Comparison of ENCODE assay signal across 26 cellular contexts in the genomic region with DNA sequence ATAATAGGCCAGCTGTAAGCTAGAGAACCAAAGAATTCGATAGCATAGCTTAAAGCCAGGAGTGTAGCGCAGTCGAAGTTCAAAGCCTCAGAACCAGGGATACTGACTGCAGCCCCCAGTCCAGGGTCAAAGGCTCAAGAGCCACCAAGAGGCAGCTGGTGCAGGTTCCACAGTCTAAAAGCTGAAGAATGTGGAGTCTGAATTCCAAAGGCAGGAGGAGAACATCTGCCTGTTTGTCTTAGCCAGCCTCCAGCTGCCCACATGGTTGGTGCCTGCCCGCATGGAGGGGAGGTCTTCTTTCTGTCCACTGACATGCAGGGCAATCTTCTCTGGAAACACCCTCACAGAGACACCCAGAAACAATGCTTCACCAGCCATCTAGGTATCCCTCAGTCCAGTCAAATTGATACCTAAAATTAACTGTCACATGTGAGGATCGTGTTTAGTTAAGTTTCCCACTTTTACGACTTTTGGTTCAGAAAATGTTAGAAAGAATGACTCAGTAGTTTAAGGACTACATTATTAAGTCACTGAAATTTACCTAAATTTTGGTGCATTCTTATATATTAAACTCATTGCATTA. TPM values are rescaled to one million over a fixed set of nuclear protein-coding genes. Genes with fewer than 3 reads are reported as not detected.
DNase-seq lines count a peak whose midpoint lies in the region; ATAC-seq, FAIRE-seq and TF ChIP-seq lines count a peak whose summit lies in the region.
"Had no signal": no experiment of that assay in that cellular context is flagged by ENCODE, and none has a peak within 500 bp of the region (broad histone marks: within the 10 kb centered on the region; RNA-seq: fewer than 3 reads in every experiment).

No MANE protein-coding gene starts in this region.

- FAIRE-seq in endothelial cell of umbilical vein (lab: Jason Lieb, UNC): peak; percentile 28
- peak; percentile 46 for FAIRE-seq in urothelium cell line (lab: Jason Lieb, UNC)
- FAIRE-seq: D721Med had no signal

- H2AFZ ChIP-seq in endothelial cell of umbilical vein (ENCODE audit: low read depth, low read length): no peak overlapping the region

- no peaks in the 10 kb centered on the region for H3K9me3 ChIP-seq in endothelial cell of umbilical vein (replicated peaks; ENCODE audit: control insufficient read depth, insufficient read depth, low read length)

- intact Hi-C loops in activated CD4-positive, alpha-beta memory T cell treated with anti-CD3 and anti-CD28 coated beads for 36 hours (cut with micrococcal nuclease): no loop called here
- intact Hi-C loops in endothelial cell of umbilical vein (cut with micrococcal nuclease) (no loop called here), posterior vena cava (cut with DNase I) (no loop called here)

- no peak overlapping the region for H3K4me2 ChIP-seq in endothelial cell of umbilical vein (ENCODE audit: insufficient read depth, low read length)
- H3K4me2 ChIP-seq: KMS-11 had no signal

- no peak overlapping the region for H3K27ac Mint-ChIP-seq in activated CD4-positive, alpha-beta memory T cell treated with anti-CD3 and anti-CD28 coated beads for 36 hours
- H3K27ac Mint-ChIP-seq in activated CD4-positive, alpha-beta memory T cell treated with anti-CD3 and anti-CD28 coated beads, Interleukin-2, amount 10 ng/mL, durations not matched to agents 7 days and 5 days: no peak overlapping the region
- no peak overlapping the region for H3K27ac Mint-ChIP-seq in stimulated activated naive CD8-positive, alpha-beta T cell treated with anti-CD3 and anti-CD28 coated beads, Interleukin-15, amount 100 ng/mL, for 72 hours
- H3K27ac Mint-ChIP-seq: HFFc6 had no signal

- H3K4me1 ChIP-seq in endothelial cell of umbilical vein (ENCODE audit: control insufficient read depth, extremely low read depth, insufficient read depth, low read length): no peaks in the 10 kb centered on the region

- dilution Hi-C loops in endothelial cell of umbilical vein (cut with MboI; ENCODE audit: extremely low pct_ligation_motif_present, low sequenced_read_pairs): no loop called here

- H3K27ac ChIP-seq in endothelial cell of umbilical vein (ENCODE audit: insufficient read depth, low read depth, low read length): no peak overlapping the region
- H3K27ac ChIP-seq: KMS-11, RWPE1 had no signal

- CTCF ChIA-PET in activated CD4-positive, alpha-beta memory T cell treated with anti-CD3 and anti-CD28 coated beads for 36 hours (lab: Charles Lee): no interaction called here
- CTCF ChIA-PET in activated CD4-positive, alpha-beta memory T cell treated with anti-CD3 and anti-CD28 coated beads, Interleukin-2, amount 10 ng/mL, durations not matched to agents 7 days and 5 days (lab: Charles Lee): interaction anchor here (1.7 to 2.3 kb wide), 2 partner anchors 173 to 181 kb away, joined by 5 to 7 read pairs; no protein-coding TSS in a partner anchor
- CTCF ChIA-PET in endothelial cell of umbilical vein (lab: Charles Lee): interaction anchor here (1.0 to 1.8 kb wide), 2 partner anchors 166 to 173 kb away, joined by 4 to 6 read pairs; no protein-coding TSS in a partner anchor

- peak; percentile 40 for ATAC-seq in stimulated activated naive CD8-positive, alpha-beta T cell treated with anti-CD3 and anti-CD28 coated beads, Interleukin-15, Interleukin-2, amounts not matched to agents 100 U/mL and 50 U/mL, for 24 hours
- no peak for ATAC-seq in stimulated activated naive CD8-positive, alpha-beta T cell treated with anti-CD3 and anti-CD28 coated beads, Interleukin-15, amount 100 ng/mL, for 72 hours

- H3K9ac ChIP-seq in endothelial cell of umbilical vein (replicated peaks; ENCODE audit: extremely low read depth, insufficient read depth, low read length): no peak overlapping the region
- H3K9ac ChIP-seq: KMS-11 had no signal

- H3K4me1 Mint-ChIP-seq in activated CD4-positive, alpha-beta memory T cell treated with anti-CD3 and anti-CD28 coated beads for 36 hours (ENCODE audit: low read depth): peaks cover 18% of the 10 kb centered on the region
- peaks cover 13% of the 10 kb centered on the region for H3K4me1 Mint-ChIP-seq in activated CD4-positive, alpha-beta memory T cell treated with anti-CD3 and anti-CD28 coated beads, Interleukin-2, amount 10 ng/mL, durations not matched to agents 7 days and 5 days
- H3K4me1 Mint-ChIP-seq in stimulated activated naive CD8-positive, alpha-beta T cell treated with anti-CD3 and anti-CD28 coated beads, Interleukin-15, amount 100 ng/mL, for 72 hours: no peaks in the 10 kb centered on the region

- peaks cover 27% of the 10 kb centered on the region for H3K36me3 Mint-ChIP-seq in activated CD4-positive, alpha-beta memory T cell treated with anti-CD3 and anti-CD28 coated beads for 36 hours
- peaks cover 57% of the 10 kb centered on the region for H3K36me3 Mint-ChIP-seq in activated CD4-positive, alpha-beta memory T cell treated with anti-CD3 and anti-CD28 coated beads, Interleukin-2, amount 10 ng/mL, durations not matched to agents 7 days and 5 days (ENCODE audit: low read depth)

- no peak for TF ChIP-seq POLR2A in endothelial cell of umbilical vein (IDR thresholded peaks at IDR 0.05; ENCODE audit: low read depth, low read length)

- H3K36me3 ChIP-seq in endothelial cell of umbilical vein (ENCODE audit: control insufficient read depth in 2 of 2, extremely low read depth in 1 of 2, insufficient read depth in 2 of 2, low read length in 2 of 2): no peaks in the 10 kb centered on the region

- H3K27me3 ChIP-seq in endothelial cell of umbilical vein (ENCODE audit: control insufficient read depth in 2 of 2, insufficient read depth in 2 of 2, low read length in 2 of 2): no peaks in the 10 kb centered on the region

- no peak overlapping the region for H3K4me3 ChIP-seq in endothelial cell of umbilical vein (replicated peaks in 1 of 3; ENCODE audit: insufficient read depth in 1 of 3, low read depth in 1 of 3, low read length in 3 of 3)

- no peaks in the 10 kb centered on the region for H3K9me3 Mint-ChIP-seq in activated CD4-positive, alpha-beta memory T cell treated with anti-CD3 and anti-CD28 coated beads for 36 hours
- H3K9me3 Mint-ChIP-seq in activated CD4-positive, alpha-beta memory T cell treated with anti-CD3 and anti-CD28 coated beads, Interleukin-2, amount 10 ng/mL, durations not matched to agents 7 days and 5 days: no peaks in the 10 kb centered on the region
- H3K9me3 Mint-ChIP-seq in stimulated activated naive CD8-positive, alpha-beta T cell treated with anti-CD3 and anti-CD28 coated beads, Interleukin-15, amount 100 ng/mL, for 72 hours: no peaks in the 10 kb centered on the region
- H3K9me3 Mint-ChIP-seq: HFFc6 had no signal

- BruUV-seq in endothelial cell of umbilical vein (replicated peaks; lab: Mats Ljungman, UMichigan): no TSS peak

- no peaks in the 10 kb centered on the region for H4K20me1 ChIP-seq in endothelial cell of umbilical vein (replicated peaks; ENCODE audit: control insufficient read depth, extremely low read depth, insufficient read depth, low read length)

- H3K79me2 ChIP-seq in endothelial cell of umbilical vein (ENCODE audit: control insufficient read depth, insufficient read depth, low read length): no peaks in the 10 kb centered on the region

- H3K27me3 Mint-ChIP-seq in activated CD4-positive, alpha-beta memory T cell treated with anti-CD3 and anti-CD28 coated beads for 36 hours: no peaks in the 10 kb centered on the region
- no peaks in the 10 kb centered on the region for H3K27me3 Mint-ChIP-seq in activated CD4-positive, alpha-beta memory T cell treated with anti-CD3 and anti-CD28 coated beads, Interleukin-2, amount 10 ng/mL, durations not matched to agents 7 days and 5 days
- H3K27me3 Mint-ChIP-seq in stimulated activated naive CD8-positive, alpha-beta T cell treated with anti-CD3 and anti-CD28 coated beads, Interleukin-15, amount 100 ng/mL, for 72 hours: no peaks in the 10 kb centered on the region

- TF ChIP-seq CTCF in endothelial cell of umbilical vein (IDR thresholded peaks at IDR 0.05; ENCODE audit: extremely low read depth in 1 of 2, insufficient read depth in 1 of 2, low read depth in 1 of 2, low read length in 2 of 2): no peak

- DNase-seq in activated CD4-positive, alpha-beta memory T cell treated with anti-CD3 and anti-CD28 coated beads for 36 hours: peak; percentile 18
- DNase-seq in activated CD4-positive, alpha-beta memory T cell treated with anti-CD3 and anti-CD28 coated beads, Interleukin-2, amount 10 ng/mL, durations not matched to agents 7 days and 5 days: no peak
- DNase-seq in stimulated activated naive CD8-positive, alpha-beta T cell treated with anti-CD3 and anti-CD28 coated beads, Interleukin-15, Interleukin-2, amounts not matched to agents 100 U/mL and 50 U/mL, for 24 hours: no peak
- no peak for DNase-seq in stimulated activated naive CD8-positive, alpha-beta T cell treated with anti-CD3 and anti-CD28 coated beads, Interleukin-15, amount 100 ng/mL, for 72 hours
- DNase-seq in endothelial cell of umbilical vein (ENCODE audit: low read depth, low spot score) (no peak), urothelium cell line (ENCODE audit: low spot score) (no peak), posterior vena cava (ENCODE audit: low spot score) (no peak), NCI-H2227 treated with DMSO at 0.1 percent for 48 hours (lab: John Stamatoyannopoulos, UW) (no peak)
- DNase-seq: 8988T; AML-193; C1 segment of cervical spinal cord; DMS53; H7; HFFc6; NCI-H1092 treated with DMSO at 0.1 percent for 48 hours; NCI-H1436 treated with DMSO at 0.1 percent for 48 hours; NCI-H1930; NCI-H226; NCI-H524; NCI-H774; NK-92 treated with Interleukin-12 subunit alpha and Interleukin-12 subunit beta, amount 100 ng/mL, for 24 hours; SHP77 treated with DMSO at 0.1 percent for 48 hours had no signal

- POLR2A ChIA-PET in activated CD4-positive, alpha-beta memory T cell treated with anti-CD3 and anti-CD28 coated beads for 36 hours (lab: Charles Lee): no interaction called here
- POLR2A ChIA-PET in activated CD4-positive, alpha-beta memory T cell treated with anti-CD3 and anti-CD28 coated beads, Interleukin-2, amount 10 ng/mL, durations not matched to agents 7 days and 5 days (lab: Charles Lee): no interaction called here
- POLR2A ChIA-PET in endothelial cell of umbilical vein (lab: Charles Lee): no interaction called here

- no peak overlapping the region for H3K4me3 Mint-ChIP-seq in activated CD4-positive, alpha-beta memory T cell treated with anti-CD3 and anti-CD28 coated beads for 36 hours
- no peak overlapping the region for H3K4me3 Mint-ChIP-seq in activated CD4-positive, alpha-beta memory T cell treated with anti-CD3 and anti-CD28 coated beads, Interleukin-2, amount 10 ng/mL, durations not matched to agents 7 days and 5 days
- no peak overlapping the region for H3K4me3 Mint-ChIP-seq in stimulated activated naive CD8-positive, alpha-beta T cell treated with anti-CD3 and anti-CD28 coated beads, Interleukin-15, amount 100 ng/mL, for 72 hours
- H3K4me3 Mint-ChIP-seq: HFFc6 had no signal

- H3K9me1 ChIP-seq in endothelial cell of umbilical vein (replicated peaks; ENCODE audit: control insufficient read depth, extremely low read depth, insufficient read depth, low read length): no peaks in the 10 kb centered on the region

RNA-seq across cellular contexts. Expression of gene RHOH, which starts 52.8 kb away (rescaled TPM):
- total RNA-seq in activated CD4-positive, alpha-beta memory T cell treated with anti-CD3 and anti-CD28 coated beads for 36 hours: 10 to 100 TPM; 97.5 to 98.6 TPM
- 100 to 1,000 TPM; 125 to 126 TPM for total RNA-seq in activated CD4-positive, alpha-beta memory T cell treated with anti-CD3 and anti-CD28 coated beads, Interleukin-2, amount 10 ng/mL, durations not matched to agents 7 days and 5 days
- total RNA-seq in endothelial cell of umbilical vein (0.30 TPM in 1 of 2 replicates, not detected in the other), posterior vena cava (1 to 10 TPM; 3.2 to 4.2 TPM)
- polyA plus RNA-seq in endothelial cell of umbilical vein: not detected in 2 replicates
- polyA plus RNA-seq in endothelial cell of umbilical vein (2011; cell fraction: cytosol; rRNA removed): not detected in 2 replicates
- polyA plus RNA-seq in endothelial cell of umbilical vein (2011; cell fraction: nucleus; rRNA removed): 0.12 TPM in 1 of 2 replicates, not detected in the other
- polyA plus RNA-seq in endothelial cell of umbilical vein (2012): not detected in 2 replicates
- 1.0 TPM in 1 of 2 replicates, not detected in the other for polyA minus RNA-seq in endothelial cell of umbilical vein
- polyA minus RNA-seq in endothelial cell of umbilical vein (2011; cell fraction: cytosol; rRNA and poly(A)+ RNA removed): not detected
- polyA minus RNA-seq in endothelial cell of umbilical vein (2011; cell fraction: nucleus; rRNA and poly(A)+ RNA removed): not detected in 2 replicates
- total RNA-seq: HFFc6, HT1080 had no signal

Comparison
In these comparisons a context has a peak if more than half of its experiments do, and no peak if none do; other contexts are left out.
1. RNA of gene RHOH, which starts 52.8 kb away (total RNA-seq): 125 to 126 TPM in activated CD4-positive, alpha-beta memory T cell treated with anti-CD3 and anti-CD28 coated beads, Interleukin-2, amount 10 ng/mL, durations not matched to agents 7 days and 5 days and 97.5 to 98.6 TPM in activated CD4-positive, alpha-beta memory T cell treated with anti-CD3 and anti-CD28 coated beads for 36 hours; 3.2 to 4.2 TPM in posterior vena cava and 0.30 TPM in endothelial cell of umbilical vein; every median in the first group is over 10 times any median in the second.